ENCODE assay signal across 2 cellular contexts in the genomic region with DNA sequence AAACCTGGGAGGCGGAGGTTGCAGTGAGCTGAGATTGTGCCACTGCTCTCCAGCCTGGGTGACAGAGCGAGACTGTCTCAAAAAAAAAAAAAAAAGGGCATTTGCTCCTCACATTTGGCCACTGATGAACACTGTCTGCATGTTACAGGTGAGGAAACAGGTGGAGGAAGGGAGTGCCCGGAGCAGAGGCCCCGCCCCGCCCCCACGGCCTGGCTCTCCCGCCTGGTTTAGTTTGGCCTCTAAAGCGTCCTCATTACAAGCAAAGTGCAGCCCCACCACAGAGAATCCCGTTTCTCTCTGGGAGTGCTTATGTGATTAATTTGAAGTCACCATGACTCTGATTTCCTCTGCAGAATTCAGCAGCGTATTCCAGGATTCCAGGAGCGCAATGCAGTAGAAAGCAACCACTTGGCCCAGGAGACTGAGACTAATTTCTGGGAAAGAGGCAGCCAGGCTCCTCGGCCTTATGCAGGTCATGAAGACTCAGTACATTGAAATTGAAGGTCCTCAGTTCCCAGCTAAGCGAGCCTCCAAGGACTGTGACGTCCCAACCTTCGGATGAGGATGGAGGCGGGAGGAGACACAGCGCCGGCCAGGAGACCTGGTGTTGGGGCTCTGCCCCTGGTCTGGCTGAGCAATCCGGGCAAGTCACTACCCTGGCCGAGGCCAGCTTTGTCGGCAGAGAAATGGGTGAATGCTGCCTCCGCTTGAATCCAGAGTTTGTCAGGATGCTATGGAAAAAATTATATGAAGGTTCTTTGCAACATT.
TF ChIP-seq lines count a peak whose summit lies in the region.

No MANE protein-coding gene starts in this region.

TF ChIP-seq in SK-N-SH, 30 proteins besides CTCF, POLR2A, EP300 and RAD21 (continued from another document):
- TF ChIP-seq ELF1 (IDR thresholded peaks at IDR 0.05), result no peak
- TF ChIP-seq, protein P1, sequence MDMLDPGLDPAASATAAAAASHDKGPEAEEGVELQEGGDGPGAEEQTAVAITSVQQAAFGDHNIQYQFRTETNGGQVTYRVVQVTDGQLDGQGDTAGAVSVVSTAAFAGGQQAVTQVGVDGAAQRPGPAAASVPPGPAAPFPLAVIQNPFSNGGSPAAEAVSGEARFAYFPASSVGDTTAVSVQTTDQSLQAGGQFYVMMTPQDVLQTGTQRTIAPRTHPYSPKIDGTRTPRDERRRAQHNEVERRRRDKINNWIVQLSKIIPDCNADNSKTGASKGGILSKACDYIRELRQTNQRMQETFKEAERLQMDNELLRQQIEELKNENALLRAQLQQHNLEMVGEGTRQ (IDR thresholded peaks at IDR 0.05; ENCODE audit: borderline replicate concordance, low read depth, low read length), result no peak
- TF ChIP-seq FOXM1 (IDR thresholded peaks at IDR 0.05; ENCODE audit: low read depth), result no peak
- TF ChIP-seq GABPA (IDR thresholded peaks at IDR 0.05; ENCODE audit: low read depth), result no peak
- no peak for TF ChIP-seq TCF12 (IDR thresholded peaks at IDR 0.05)
- TF ChIP-seq TEAD4 (IDR thresholded peaks at IDR 0.05; ENCODE audit: borderline replicate concordance, insufficient read depth), result no peak
- TF ChIP-seq RCOR1 (IDR thresholded peaks at IDR 0.05; ENCODE audit: low read length), result no peak
- TF ChIP-seq FOXJ3 (CRISPR knock-in tag; IDR thresholded peaks at IDR 0.05), result no peak
- TF ChIP-seq JUND (IDR thresholded peaks at IDR 0.05), result no peak
- TF ChIP-seq, protein P2, sequence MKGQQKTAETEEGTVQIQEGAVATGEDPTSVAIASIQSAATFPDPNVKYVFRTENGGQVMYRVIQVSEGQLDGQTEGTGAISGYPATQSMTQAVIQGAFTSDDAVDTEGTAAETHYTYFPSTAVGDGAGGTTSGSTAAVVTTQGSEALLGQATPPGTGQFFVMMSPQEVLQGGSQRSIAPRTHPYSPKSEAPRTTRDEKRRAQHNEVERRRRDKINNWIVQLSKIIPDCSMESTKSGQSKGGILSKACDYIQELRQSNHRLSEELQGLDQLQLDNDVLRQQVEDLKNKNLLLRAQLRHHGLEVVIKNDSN (IDR thresholded peaks at IDR 0.05; ENCODE audit: borderline replicate concordance, low read depth), result no peak

TF ChIP-seq in SK-N-SH treated with all-trans-retinoic acid at 6 μM for 48 hours, 23 proteins besides CTCF, POLR2A, EP300 and RAD21 (continued from another document):
- TF ChIP-seq, protein P3, sequence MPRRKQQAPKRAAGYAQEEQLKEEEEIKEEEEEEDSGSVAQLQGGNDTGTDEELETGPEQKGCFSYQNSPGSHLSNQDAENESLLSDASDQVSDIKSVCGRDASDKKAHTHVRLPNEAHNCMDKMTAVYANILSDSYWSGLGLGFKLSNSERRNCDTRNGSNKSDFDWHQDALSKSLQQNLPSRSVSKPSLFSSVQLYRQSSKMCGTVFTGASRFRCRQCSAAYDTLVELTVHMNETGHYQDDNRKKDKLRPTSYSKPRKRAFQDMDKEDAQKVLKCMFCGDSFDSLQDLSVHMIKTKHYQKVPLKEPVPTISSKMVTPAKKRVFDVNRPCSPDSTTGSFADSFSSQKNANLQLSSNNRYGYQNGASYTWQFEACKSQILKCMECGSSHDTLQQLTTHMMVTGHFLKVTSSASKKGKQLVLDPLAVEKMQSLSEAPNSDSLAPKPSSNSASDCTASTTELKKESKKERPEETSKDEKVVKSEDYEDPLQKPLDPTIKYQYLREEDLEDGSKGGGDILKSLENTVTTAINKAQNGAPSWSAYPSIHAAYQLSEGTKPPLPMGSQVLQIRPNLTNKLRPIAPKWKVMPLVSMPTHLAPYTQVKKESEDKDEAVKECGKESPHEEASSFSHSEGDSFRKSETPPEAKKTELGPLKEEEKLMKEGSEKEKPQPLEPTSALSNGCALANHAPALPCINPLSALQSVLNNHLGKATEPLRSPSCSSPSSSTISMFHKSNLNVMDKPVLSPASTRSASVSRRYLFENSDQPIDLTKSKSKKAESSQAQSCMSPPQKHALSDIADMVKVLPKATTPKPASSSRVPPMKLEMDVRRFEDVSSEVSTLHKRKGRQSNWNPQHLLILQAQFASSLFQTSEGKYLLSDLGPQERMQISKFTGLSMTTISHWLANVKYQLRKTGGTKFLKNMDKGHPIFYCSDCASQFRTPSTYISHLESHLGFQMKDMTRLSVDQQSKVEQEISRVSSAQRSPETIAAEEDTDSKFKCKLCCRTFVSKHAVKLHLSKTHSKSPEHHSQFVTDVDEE (CRISPR knock-in tag; IDR thresholded peaks at IDR 0.05), result no peak
- TF ChIP-seq ARNTL (CRISPR knock-in tag; IDR thresholded peaks at IDR 0.05; ENCODE audit: borderline replicate concordance, low read depth), result no peak
- no peak for TF ChIP-seq ESRRG (CRISPR knock-in tag; IDR thresholded peaks at IDR 0.05)
- no peak for TF ChIP-seq ZFP3 (CRISPR knock-in tag; IDR thresholded peaks at IDR 0.05)
- TF ChIP-seq ZNF8 (CRISPR knock-in tag; IDR thresholded peaks at IDR 0.05), result no peak
- TF ChIP-seq ZNF70 (CRISPR knock-in tag; IDR thresholded peaks at IDR 0.05), result no peak
- TF ChIP-seq ZFP30 (CRISPR knock-in tag; IDR thresholded peaks at IDR 0.05), result no peak
- no peak for TF ChIP-seq ISL1 (CRISPR knock-in tag; IDR thresholded peaks at IDR 0.05)
- TF ChIP-seq BACH2 (CRISPR knock-in tag; IDR thresholded peaks at IDR 0.05; ENCODE audit: borderline replicate concordance), result no peak
- no peak for TF ChIP-seq GLIS3 (CRISPR knock-in tag; IDR thresholded peaks at IDR 0.05)
